Comparison of ENCODE assay signal across 11 cellular contexts in the genomic region with DNA sequence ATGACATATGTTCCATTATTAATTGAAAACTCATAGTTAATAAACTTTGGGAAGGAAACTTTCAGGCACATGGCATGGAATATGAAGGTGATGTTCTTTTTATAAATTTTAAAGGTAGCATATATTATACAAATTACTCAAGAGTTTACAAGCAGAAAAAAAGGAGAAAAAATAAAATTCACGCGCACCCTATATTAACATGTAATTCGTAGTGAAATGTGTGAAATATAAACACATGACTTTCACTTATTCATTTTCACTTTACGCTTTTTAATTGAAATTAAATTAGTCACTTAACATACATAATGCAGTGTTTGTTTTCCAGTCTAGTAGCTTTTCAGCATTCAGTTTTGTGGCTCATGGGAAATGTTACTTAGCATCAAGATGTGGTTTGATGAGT.
"Had no signal": no experiment of that assay in that cellular context is flagged by ENCODE, and none has a peak within 500 bp of the region (broad histone marks: within the 10 kb centered on the region; RNA-seq: fewer than 3 reads in every experiment).

No MANE protein-coding gene starts in this region.

- H3K27ac Mint-ChIP-seq: GM23338, H9, HFFc6 had no signal

- DNase-seq: GM23248, GOT3, H7, H9, HCEC 1CT, HFFc6 had no signal

- H2AFZ ChIP-seq: GM23248, GM23338 had no signal

- H3K9ac ChIP-seq: GM23248 had no signal

- H3K4me1 Mint-ChIP-seq: GM23338, H9 had no signal

- H3K36me3 ChIP-seq: HAP-1 had no signal

- H3K4me2 ChIP-seq: GM23338 had no signal

- ATAC-seq: GM23338, HCT116 had no signal

- H3K4me3 Mint-ChIP-seq: GM23338, H9, HFFc6 had no signal

- FAIRE-seq: H1, H54 had no signal

- H3K4me3 ChIP-seq: GM23248, GM23338, HAP-1 had no signal

- H3K9me3 ChIP-seq: HAP-1 had no signal

- H3K9me3 Mint-ChIP-seq: GM23338, H9, HFFc6 had no signal

- H3K4me1 ChIP-seq: HAP-1 had no signal

- H3K27ac ChIP-seq: GM23248 had no signal
